Comparison of ENCODE assay signal across 1 cellular context in the genomic region with DNA sequence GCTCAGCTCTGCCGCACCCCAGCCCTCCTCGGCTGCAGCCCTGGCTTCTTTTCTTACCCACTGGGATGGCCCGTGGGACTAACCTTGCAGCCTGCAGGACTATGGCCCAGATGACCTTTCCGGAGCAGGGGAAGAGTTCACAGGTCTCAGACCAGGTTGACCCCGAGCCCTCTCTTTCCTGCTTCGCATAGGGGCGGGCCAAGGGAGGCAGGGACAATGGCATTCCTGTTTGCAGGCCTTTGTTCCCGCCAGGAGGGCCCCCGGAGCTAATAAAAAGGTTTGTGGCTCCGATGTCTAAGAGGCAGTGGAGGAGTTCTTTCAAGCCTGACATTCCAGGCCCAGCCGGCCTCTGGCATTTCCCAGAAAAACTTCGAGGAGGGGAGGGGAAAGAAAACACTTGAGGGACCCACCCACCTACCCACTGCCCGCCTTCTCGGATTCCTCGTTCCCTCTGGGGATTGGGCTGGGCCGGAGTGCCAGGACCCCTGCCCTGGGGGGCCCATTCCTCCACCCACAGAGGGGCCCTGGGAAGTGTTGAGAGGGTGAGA.
TF ChIP-seq lines count a peak whose summit lies in the region.

No MANE protein-coding gene starts in this region.

TF ChIP-seq in HepG2, 621 proteins besides CTCF, POLR2A, EP300 and RAD21 (continued from another document):
- TF ChIP-seq ZNF800 (CRISPR knock-in tag; IDR thresholded peaks at IDR 0.05) (0 out of 2 replicates have a peak, but pooled peaks have one; percentile 23), ZNF709 (CRISPR knock-in tag; IDR thresholded peaks at IDR 0.05) (no peak), ELF3 (CRISPR knock-in tag; IDR thresholded peaks at IDR 0.05) (peak; percentile 34; the same call in 1 of the 2 replicates), NCOA2 (CRISPR knock-in tag; IDR thresholded peaks at IDR 0.05) (peak; percentile 22; the same call in 1 of the 2 replicates), ERF (CRISPR knock-in tag; IDR thresholded peaks at IDR 0.05) (no peak), ZMYM2 (CRISPR knock-in tag; IDR thresholded peaks at IDR 0.05) (peak; percentile 36; the same call in 1 of the 2 replicates), KAT7 (CRISPR knock-in tag; IDR thresholded peaks at IDR 0.05; ENCODE audit: borderline replicate concordance) (no peak), ZNF496 (CRISPR knock-in tag; IDR thresholded peaks at IDR 0.05; ENCODE audit: insufficient replicate concordance) (no peak), ZNF891 (CRISPR knock-in tag; IDR thresholded peaks at IDR 0.05) (no peak), ZNF710 (CRISPR knock-in tag; IDR thresholded peaks at IDR 0.05; ENCODE audit: borderline replicate concordance) (0 out of 2 replicates have a peak, but pooled peaks have one; percentile 49), ZNF619 (CRISPR knock-in tag; IDR thresholded peaks at IDR 0.05) (no peak), ZNF503 (CRISPR knock-in tag; IDR thresholded peaks at IDR 0.05) (0 out of 2 replicates have a peak, but pooled peaks have one; percentile 30), NFYC (CRISPR knock-in tag; IDR thresholded peaks at IDR 0.05) (no peak), ZNF263 (CRISPR knock-in tag; IDR thresholded peaks at IDR 0.05) (0 out of 2 replicates have a peak, but pooled peaks have one; percentile 26), ISL2 (CRISPR knock-in tag; IDR thresholded peaks at IDR 0.05) (peak; percentile 47; the same call in 1 of the 2 replicates), ZNF850 (CRISPR knock-in tag; conservative IDR thresholded peaks at IDR 0.05) (0 out of 2 replicates have a peak, but pooled peaks have one; percentile 44), ZFY (CRISPR knock-in tag; IDR thresholded peaks at IDR 0.05) (peak; percentile 37; the same call in 1 of the 2 replicates), ELF1 (CRISPR knock-in tag; IDR thresholded peaks at IDR 0.05) (0 out of 2 replicates have a peak, but pooled peaks have one; percentile 19), PAXIP1 (CRISPR knock-in tag; conservative IDR thresholded peaks at IDR 0.05) (peak; percentile 54), EEA1 (CRISPR knock-in tag; IDR thresholded peaks at IDR 0.05; ENCODE audit: borderline replicate concordance) (no peak), BCL6 (CRISPR knock-in tag; IDR thresholded peaks at IDR 0.05) (peak; percentile 77), FOXK2 (IDR thresholded peaks at IDR 0.05) (no peak), ASH2L (IDR thresholded peaks at IDR 0.05; ENCODE audit: insufficient read length, low read depth, low read length) (no peak), MTA1 (CRISPR knock-in tag; IDR thresholded peaks at IDR 0.05; ENCODE audit: borderline replicate concordance) (0 out of 2 replicates have a peak, but pooled peaks have one; percentile 10), HNF4A (CRISPR knock-in tag; IDR thresholded peaks at IDR 0.05) (peak; percentile 71), NR2C2 (CRISPR knock-in tag; IDR thresholded peaks at IDR 0.05; ENCODE audit: borderline replicate concordance) (peak; percentile 81), PCBP1 (IDR thresholded peaks at IDR 0.05; ENCODE audit: borderline replicate concordance, low read depth, low read length) (no peak), SYNCRIP (IDR thresholded peaks at IDR 0.05; ENCODE audit: insufficient read depth, low read depth, low read length) (no peak), ZNF883 (CRISPR knock-in tag; IDR thresholded peaks at IDR 0.05; ENCODE audit: not compliant biosample characterization) (peak; percentile 15)
- TF ChIP-seq, protein P1, sequence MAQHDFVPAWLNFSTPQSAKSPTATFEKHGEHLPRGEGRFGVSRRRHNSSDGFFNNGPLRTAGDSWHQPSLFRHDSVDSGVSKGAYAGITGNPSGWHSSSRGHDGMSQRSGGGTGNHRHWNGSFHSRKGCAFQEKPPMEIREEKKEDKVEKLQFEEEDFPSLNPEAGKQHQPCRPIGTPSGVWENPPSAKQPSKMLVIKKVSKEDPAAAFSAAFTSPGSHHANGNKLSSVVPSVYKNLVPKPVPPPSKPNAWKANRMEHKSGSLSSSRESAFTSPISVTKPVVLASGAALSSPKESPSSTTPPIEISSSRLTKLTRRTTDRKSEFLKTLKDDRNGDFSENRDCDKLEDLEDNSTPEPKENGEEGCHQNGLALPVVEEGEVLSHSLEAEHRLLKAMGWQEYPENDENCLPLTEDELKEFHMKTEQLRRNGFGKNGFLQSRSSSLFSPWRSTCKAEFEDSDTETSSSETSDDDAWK (CRISPR knock-in tag; IDR thresholded peaks at IDR 0.05): no peak
- TF ChIP-seq, protein P2, sequence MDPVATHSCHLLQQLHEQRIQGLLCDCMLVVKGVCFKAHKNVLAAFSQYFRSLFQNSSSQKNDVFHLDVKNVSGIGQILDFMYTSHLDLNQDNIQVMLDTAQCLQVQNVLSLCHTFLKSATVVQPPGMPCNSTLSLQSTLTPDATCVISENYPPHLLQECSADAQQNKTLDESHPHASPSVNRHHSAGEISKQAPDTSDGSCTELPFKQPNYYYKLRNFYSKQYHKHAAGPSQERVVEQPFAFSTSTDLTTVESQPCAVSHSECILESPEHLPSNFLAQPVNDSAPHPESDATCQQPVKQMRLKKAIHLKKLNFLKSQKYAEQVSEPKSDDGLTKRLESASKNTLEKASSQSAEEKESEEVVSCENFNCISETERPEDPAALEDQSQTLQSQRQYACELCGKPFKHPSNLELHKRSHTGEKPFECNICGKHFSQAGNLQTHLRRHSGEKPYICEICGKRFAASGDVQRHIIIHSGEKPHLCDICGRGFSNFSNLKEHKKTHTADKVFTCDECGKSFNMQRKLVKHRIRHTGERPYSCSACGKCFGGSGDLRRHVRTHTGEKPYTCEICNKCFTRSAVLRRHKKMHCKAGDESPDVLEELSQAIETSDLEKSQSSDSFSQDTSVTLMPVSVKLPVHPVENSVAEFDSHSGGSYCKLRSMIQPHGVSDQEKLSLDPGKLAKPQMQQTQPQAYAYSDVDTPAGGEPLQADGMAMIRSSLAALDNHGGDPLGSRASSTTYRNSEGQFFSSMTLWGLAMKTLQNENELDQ (CRISPR knock-in tag; IDR thresholded peaks at IDR 0.05; ENCODE audit: borderline replicate concordance): no peak
- TF ChIP-seq, protein P3, sequence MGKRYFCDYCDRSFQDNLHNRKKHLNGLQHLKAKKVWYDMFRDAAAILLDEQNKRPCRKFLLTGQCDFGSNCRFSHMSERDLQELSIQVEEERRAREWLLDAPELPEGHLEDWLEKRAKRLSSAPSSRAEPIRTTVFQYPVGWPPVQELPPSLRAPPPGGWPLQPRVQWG (CRISPR knock-in tag; IDR thresholded peaks at IDR 0.05; ENCODE audit: borderline replicate concordance, low read depth): no peak
